In genomic region chr2:197547163-197547900, GRCh38 we compare ENCODE assay signal across 1 cellular context.
TF ChIP-seq lines count a peak whose summit lies in the region.

No MANE protein-coding gene starts in this region.

TF ChIP-seq in GM23338, 12 proteins besides CTCF, POLR2A, EP300 and RAD21 (continued from another document):
- no peak for TF ChIP-seq ZNF462 (CRISPR knock-in tag; IDR thresholded peaks at IDR 0.05)
- TF ChIP-seq REST (IDR thresholded peaks at IDR 0.05; ENCODE audit: unreplicated experiment) = no peak
- no peak for TF ChIP-seq ZNF114 (CRISPR knock-in tag; IDR thresholded peaks at IDR 0.05)
- no peak for TF ChIP-seq EZH2phosphoT487 (IDR thresholded peaks at IDR 0.05; ENCODE audit: unreplicated experiment)
- TF ChIP-seq POLR2AphosphoS5 (IDR thresholded peaks at IDR 0.05; ENCODE audit: low read depth) = no peak
- no peak for TF ChIP-seq ZNF331 (CRISPR knock-in tag; IDR thresholded peaks at IDR 0.05; ENCODE audit: low read depth)
- no peak for TF ChIP-seq NANOG (IDR thresholded peaks at IDR 0.05; ENCODE audit: borderline replicate concordance)
- no peak for TF ChIP-seq CREB1 (CRISPR knock-in tag; IDR thresholded peaks at IDR 0.05; ENCODE audit: low read depth)
